23 cellular contexts compared by ENCODE assay signal in genomic region chr12:19085090-19085489, GRCh38.
"Had no signal": no experiment of that assay in that cellular context is flagged by ENCODE, and none has a peak within 500 bp of the region (broad histone marks: within the 10 kb centered on the region; RNA-seq: fewer than 3 reads in every experiment).

No MANE protein-coding gene starts in this region.

- H3K36me3 Mint-ChIP-seq: activated naive CD8-positive, alpha-beta T cell treated with anti-CD3 and anti-CD28 coated beads for 36 hours; naive thymus-derived CD8-positive, alpha-beta T cell; stimulated activated effector memory CD8-positive, alpha-beta T cell treated with anti-CD3 and anti-CD28 coated beads, Interleukin-12 subunit alpha, Interleukin-12 subunit beta, amount 100 ng/mL, for 72 hours had no signal

- H3K9me3 ChIP-seq: body of pancreas, colonic mucosa, ovary, right lobe of liver, stomach, vagina had no signal

- H3K4me3 Mint-ChIP-seq: activated CD4-positive, alpha-beta T cell treated with anti-CD3 and anti-CD28 coated beads for 36 hours; activated naive CD8-positive, alpha-beta T cell treated with anti-CD3 and anti-CD28 coated beads for 36 hours; activated T-helper 1 cell treated with anti-CD3 and anti-CD28 coated beads, Interleukin-12 subunit alpha, Interleukin-12 subunit beta, Interleukin-2, Interleukin-4 antibody, amounts not matched to agents 30 ng/mL and 10 ng/mL and 1 ng/mL, durations not matched to agents 14 hours and 24 hours and 36 hours; central memory CD8-positive, alpha-beta T cell; endodermal cell; naive thymus-derived CD8-positive, alpha-beta T cell; stimulated activated effector memory CD8-positive, alpha-beta T cell treated with anti-CD3 and anti-CD28 coated beads, Interleukin-12 subunit alpha, Interleukin-12 subunit beta, amount 100 ng/mL, for 72 hours; T-helper 2 cell treated with Interferon-gamma antibody and Interleukin-4, amounts not matched to agents 5 μg/mL and 100 μg/mL, for 36 hours; WTC11 had no signal

- H3K27me3 Mint-ChIP-seq: activated CD4-positive, alpha-beta T cell treated with anti-CD3 and anti-CD28 coated beads for 36 hours had no signal

- H3K36me3 ChIP-seq: colonic mucosa, heart right ventricle, ovary, right lobe of liver, stomach, vagina had no signal

- H3K9me3 Mint-ChIP-seq: activated naive CD8-positive, alpha-beta T cell treated with anti-CD3 and anti-CD28 coated beads for 36 hours; activated T-helper 1 cell treated with anti-CD3 and anti-CD28 coated beads, Interleukin-12 subunit alpha, Interleukin-12 subunit beta, Interleukin-2, Interleukin-4 antibody, amounts not matched to agents 30 ng/mL and 10 ng/mL and 1 ng/mL, durations not matched to agents 14 hours and 24 hours and 36 hours; central memory CD8-positive, alpha-beta T cell; stimulated activated effector memory CD8-positive, alpha-beta T cell treated with anti-CD3 and anti-CD28 coated beads, Interleukin-12 subunit alpha, Interleukin-12 subunit beta, amount 100 ng/mL, for 72 hours had no signal

- H3K27ac Mint-ChIP-seq: activated CD4-positive, alpha-beta T cell treated with anti-CD3 and anti-CD28 coated beads for 36 hours; activated naive CD8-positive, alpha-beta T cell treated with anti-CD3 and anti-CD28 coated beads for 36 hours; activated T-helper 1 cell treated with anti-CD3 and anti-CD28 coated beads, Interleukin-12 subunit alpha, Interleukin-12 subunit beta, Interleukin-2, Interleukin-4 antibody, amounts not matched to agents 30 ng/mL and 10 ng/mL and 1 ng/mL, durations not matched to agents 14 hours and 24 hours and 36 hours; endodermal cell; naive thymus-derived CD8-positive, alpha-beta T cell; stimulated activated effector memory CD8-positive, alpha-beta T cell treated with anti-CD3 and anti-CD28 coated beads, Interleukin-12 subunit alpha, Interleukin-12 subunit beta, amount 100 ng/mL, for 72 hours; T-helper 2 cell treated with Interferon-gamma antibody and Interleukin-4, amounts not matched to agents 5 μg/mL and 100 μg/mL, for 36 hours; WTC11 had no signal

- ATAC-seq: activated CD4-positive, alpha-beta T cell treated with anti-CD3 and anti-CD28 coated beads for 36 hours; body of pancreas; heart right ventricle; naive thymus-derived CD8-positive, alpha-beta T cell; right lobe of liver; stimulated activated effector memory CD8-positive, alpha-beta T cell treated with anti-CD3 and anti-CD28 coated beads, Interleukin-12 subunit alpha, Interleukin-12 subunit beta, amount 100 ng/mL, for 72 hours; WTC11 had no signal

- H3K4me1 ChIP-seq: body of pancreas, colonic mucosa, heart right ventricle, right lobe of liver, vagina had no signal

- H3K4me3 ChIP-seq: body of pancreas, colonic mucosa, heart right ventricle, ovary, right lobe of liver, stomach, vagina had no signal

- FAIRE-seq: TTC549 had no signal

- H3K27ac ChIP-seq: body of pancreas, colonic mucosa, heart right ventricle, ovary, right lobe of liver, stomach, vagina had no signal

- H3K4me1 Mint-ChIP-seq: activated CD4-positive, alpha-beta T cell treated with anti-CD3 and anti-CD28 coated beads for 36 hours; activated naive CD8-positive, alpha-beta T cell treated with anti-CD3 and anti-CD28 coated beads for 36 hours; central memory CD8-positive, alpha-beta T cell; endodermal cell; naive thymus-derived CD8-positive, alpha-beta T cell; WTC11 had no signal

- H3K27me3 ChIP-seq: body of pancreas, colonic mucosa, heart right ventricle, ovary, right lobe of liver, stomach, vagina had no signal

- DNase-seq: activated CD4-positive, alpha-beta T cell treated with anti-CD3 and anti-CD28 coated beads for 36 hours; activated CD4-positive, alpha-beta T cell treated with anti-CD3 and anti-CD28 coated beads, Interleukin-2, amount 50 U/mL, for 48 hours; activated naive CD4-positive, alpha-beta T cell; activated naive CD8-positive, alpha-beta T cell treated with anti-CD3 and anti-CD28 coated beads for 36 hours; amniotic stem cell; body of pancreas; colonic mucosa; endodermal cell; heart right ventricle; mesendoderm; naive thymus-derived CD8-positive, alpha-beta T cell; ovary; right lobe of liver; stimulated activated CD4-positive, alpha-beta T cell treated with anti-CD3 and anti-CD28 coated beads, Interleukin-4, amount 100 ng/mL, for 24 hours; stomach; trophoblast cell had no signal
